8 cellular contexts compared by ENCODE assay signal in the genomic region with DNA sequence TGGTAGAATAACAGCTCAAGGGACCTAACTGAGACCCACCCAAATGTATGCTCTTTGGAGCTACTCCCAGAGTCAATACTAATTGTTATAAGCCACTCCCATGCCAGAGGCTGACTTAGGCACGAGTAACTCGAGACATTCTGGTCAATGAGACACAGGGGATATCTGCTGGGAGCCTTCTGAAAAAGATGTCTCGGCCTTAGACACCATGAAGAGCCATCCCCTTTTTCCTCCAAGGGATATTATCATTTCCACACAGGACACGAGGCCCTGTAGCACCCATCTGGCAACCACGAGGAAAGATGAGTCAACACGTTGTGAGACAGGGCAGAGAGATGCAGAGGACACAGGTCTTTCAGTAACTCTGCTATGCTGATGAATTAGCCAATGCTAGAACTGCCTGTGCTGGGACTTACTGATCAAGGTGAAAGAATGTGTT. TPM values are rescaled to one million over a fixed set of nuclear protein-coding genes. Genes with fewer than 3 reads are reported as not detected.
DNase-seq lines count a peak whose midpoint lies in the region; ATAC-seq, FAIRE-seq and TF ChIP-seq lines count a peak whose summit lies in the region.

No MANE protein-coding gene starts in this region.

- peaks cover 89% of the 10 kb centered on the region for H3K4me1 Mint-ChIP-seq in activated naive CD8-positive, alpha-beta T cell (ENCODE audit: low read depth)
- H3K4me1 Mint-ChIP-seq in Caco-2 (ENCODE audit: low read depth, unreplicated experiment): no peaks in the 10 kb centered on the region

- peak overlapping the region; percentile 45 for H3K4me2 ChIP-seq in keratinocyte (ENCODE audit: control insufficient read depth, extremely low read depth, insufficient read depth, low read depth, low read length)

- H3K27me3 Mint-ChIP-seq in activated naive CD8-positive, alpha-beta T cell: no peaks in the 10 kb centered on the region
- no peaks in the 10 kb centered on the region for H3K27me3 Mint-ChIP-seq in Caco-2 (ENCODE audit: insufficient read depth, unreplicated experiment)

- H3K27me3 ChIP-seq in keratinocyte (ENCODE audit: control insufficient read depth, extremely low read depth, insufficient read depth, low read length) (no peaks in the 10 kb centered on the region), Caco-2 (replicated peaks; ENCODE audit: control insufficient read depth, insufficient read depth, low read length) (no peaks in the 10 kb centered on the region)

- H3K27ac Mint-ChIP-seq in activated naive CD8-positive, alpha-beta T cell: peak overlapping the region; percentile 99
- H3K27ac Mint-ChIP-seq in Caco-2 (ENCODE audit: unreplicated experiment): no peak overlapping the region

- DNase-seq in ACHN (peak; percentile 13), HCEC 1CT (peak; percentile 88), keratinocyte (ENCODE audit: low read depth, low spot score) (peak; percentile 50), Caco-2 (no peak)
- DNase-seq in activated CD4-positive, CD25-positive, alpha-beta regulatory T cell (lab: John Stamatoyannopoulos, UW): no peak

- POLR2A ChIA-PET in Caco-2 (lab: Charles Lee): no interaction called here

- peak overlapping the region; percentile 57 for H3K27ac ChIP-seq in keratinocyte (ENCODE audit: control insufficient read depth, insufficient read depth, low read length)

- H3K4me3 ChIP-seq in keratinocyte (ENCODE audit: control insufficient read depth in 2 of 3, extremely low read depth in 1 of 3, insufficient read depth in 2 of 3, low read depth in 1 of 3, low read length in 3 of 3) (no peak overlapping the region), Caco-2 (ENCODE audit: low read depth, low read length) (no peak overlapping the region)

- H3K79me2 ChIP-seq in keratinocyte (ENCODE audit: control insufficient read depth, insufficient read depth, low read length): peaks cover 3% of the 10 kb centered on the region

- H3K9me1 ChIP-seq in keratinocyte (ENCODE audit: control insufficient read depth, extremely low read depth, insufficient read depth, low read length): peaks cover 3% of the 10 kb centered on the region

- H4K20me1 ChIP-seq in keratinocyte (ENCODE audit: control insufficient read depth, extremely low read depth, insufficient read depth, low read length): no peaks in the 10 kb centered on the region

- FAIRE-seq in keratinocyte (lab: Jason Lieb, UNC): peak; percentile 71

- CTCF ChIA-PET in Caco-2 (lab: Charles Lee): no interaction called here

- no peaks in the 10 kb centered on the region for H3K36me3 ChIP-seq in keratinocyte (ENCODE audit: control insufficient read depth in 2 of 2, extremely low read depth in 1 of 2, insufficient read depth in 2 of 2, low read length in 2 of 2)
- no peaks in the 10 kb centered on the region for H3K36me3 ChIP-seq in Caco-2 (ENCODE audit: control insufficient read depth, insufficient read depth, low read length)

- peaks cover 13% of the 10 kb centered on the region for H3K36me3 Mint-ChIP-seq in activated naive CD8-positive, alpha-beta T cell
- H3K36me3 Mint-ChIP-seq in Caco-2 (ENCODE audit: insufficient read depth, unreplicated experiment): no peaks in the 10 kb centered on the region

- TF ChIP-seq CTCF in keratinocyte (optimal IDR thresholded peaks at IDR 0.05 in 1 of 3, IDR thresholded peaks at IDR 0.05 in 1 of 3, conservative IDR thresholded peaks at IDR 0.05 in 1 of 3; ENCODE audit: extremely low read depth in 1 of 3, insufficient read depth in 2 of 3, low read length in 3 of 3) (no peak), Caco-2 (IDR thresholded peaks at IDR 0.05; ENCODE audit: insufficient read depth in 1 of 2, low read depth in 1 of 2, low read length in 1 of 2, severe bottlenecking in 1 of 2, unreplicated experiment in 1 of 2) (no peak)

- H3K4me3 Mint-ChIP-seq in activated naive CD8-positive, alpha-beta T cell: peak overlapping the region; percentile 71
- H3K4me3 Mint-ChIP-seq in Caco-2 (ENCODE audit: unreplicated experiment): no peak overlapping the region

- H3K9me3 Mint-ChIP-seq in activated naive CD8-positive, alpha-beta T cell (ENCODE audit: low read depth): no peaks in the 10 kb centered on the region
- no peaks in the 10 kb centered on the region for H3K9me3 Mint-ChIP-seq in Caco-2 (ENCODE audit: unreplicated experiment)

- peak overlapping the region; percentile 36 for H2AFZ ChIP-seq in keratinocyte (ENCODE audit: control insufficient read depth, low read length)

- in situ Hi-C loops in ACHN (cut with HindIII; ENCODE audit: low pct_ligation_motif_present, low pct_unique_long_range_greater_than_20kb, low sequenced_read_pairs): no loop called here

- intact Hi-C loops in Caco-2 (cut with micrococcal nuclease; ENCODE audit: unreplicated experiment): no loop called here

- no peak for ATAC-seq in HG03095 (IDR thresholded peaks at IDR 0.05; ENCODE audit: unreplicated experiment)
- no peak for ATAC-seq in GM19455 (IDR thresholded peaks at IDR 0.05; ENCODE audit: unreplicated experiment)

- no TSS peak for BruUV-seq in Caco-2 (replicated peaks; lab: Mats Ljungman, UMichigan)

- dilution Hi-C loops in keratinocyte (cut with MboI; ENCODE audit: extremely low pct_ligation_motif_present, low sequenced_read_pairs): no loop called here

- H3K4me1 ChIP-seq in keratinocyte (ENCODE audit: control insufficient read depth, extremely low read depth, insufficient read depth, low read length): peaks cover 31% of the 10 kb centered on the region
- H3K4me1 ChIP-seq in Caco-2: no peaks in the 10 kb centered on the region

- H3K9me3 ChIP-seq in keratinocyte (ENCODE audit: control insufficient read depth, low read depth, low read length) (no peaks in the 10 kb centered on the region), Caco-2 (no peaks in the 10 kb centered on the region)

- H3K9ac ChIP-seq in keratinocyte (ENCODE audit: control insufficient read depth, extremely low read depth, insufficient read depth, low read length): no peak overlapping the region

RNA-seq across cellular contexts. Expression of gene ITPKB, which starts 30.7 kb away (rescaled TPM):
- 3.2 to 4.9 TPM (median 3.2 TPM) in 3 replicates for polyA plus RNA-seq in keratinocyte
- 1.3 TPM for polyA plus RNA-seq in keratinocyte (2011; ENCODE audit: low read depth)
- 2.5 and 2.7 TPM in 2 replicates for polyA plus RNA-seq in keratinocyte (2011; cell fraction: cytosol; rRNA removed)
- 7.0 and 7.4 TPM in 2 replicates for polyA plus RNA-seq in keratinocyte (2011; cell fraction: nucleus; rRNA removed)
- 3.0 and 7.0 TPM in 2 replicates for polyA plus RNA-seq in keratinocyte (2012; ENCODE audit: low replicate concordance)
- polyA minus RNA-seq in keratinocyte: 8.8 to 18.0 TPM (median 9.0 TPM) in 3 replicates
- 10.7 TPM for polyA minus RNA-seq in keratinocyte (2011; cell fraction: cytosol; rRNA and poly(A)+ RNA removed)
- polyA minus RNA-seq in keratinocyte (2011; cell fraction: nucleus; rRNA and poly(A)+ RNA removed): 11.0 and 15.0 TPM in 2 replicates
- total RNA-seq in Caco-2 (2022): 4.4 and 5.2 TPM in 2 replicates

Comparison
In these comparisons a context has a peak if more than half of its experiments do, and no peak if none do; other contexts are left out.
1. DNase-seq: peak in ACHN (single experiment), HCEC 1CT (single experiment) and keratinocyte (single experiment); none in Caco-2 (0 of 2) and activated CD4-positive, CD25-positive, alpha-beta regulatory T cell (0 of 4).